ENCODE assay signal across 28 cellular contexts in genomic region chr2:189155795-189156194, GRCh38.
"Had no signal": no experiment of that assay in that cellular context is flagged by ENCODE, and none has a peak within 500 bp of the region (broad histone marks: within the 10 kb centered on the region; RNA-seq: fewer than 3 reads in every experiment).

No MANE protein-coding gene starts in this region.

- H3K9me3 Mint-ChIP-seq: activated B cell treated with CpG ODN at 0.5 μM for 24 hours; activated CD8-positive, alpha-beta T cell treated with anti-CD3 and anti-CD28 coated beads for 36 hours; activated T-cell treated with anti-CD3 and anti-CD28 coated beads, Interleukin-2, amount 50 U/mL, for 4 hours; activated T-helper 17 cell treated with anti-CD3 and anti-CD28 coated beads, Interleukin-2, amount 50 U/mL, for 72 hours; central memory CD8-positive, alpha-beta T cell; T-helper 2 cell treated with Interferon-gamma antibody and Interleukin-4, amounts not matched to agents 5 μg/mL and 100 μg/mL, for 36 hours had no signal

- H3K4me3 Mint-ChIP-seq: activated B cell treated with CpG ODN at 0.5 μM for 24 hours; activated CD8-positive, alpha-beta T cell treated with anti-CD3 and anti-CD28 coated beads for 36 hours; activated naive CD8-positive, alpha-beta T cell; activated T-cell treated with anti-CD3 and anti-CD28 coated beads, Interleukin-2, amount 50 U/mL, for 4 hours; activated T-helper 17 cell treated with anti-CD3 and anti-CD28 coated beads, Interleukin-2, amount 50 U/mL, for 72 hours; central memory CD8-positive, alpha-beta T cell; T-helper 17 cell; T-helper 2 cell treated with Interferon-gamma antibody and Interleukin-4, amounts not matched to agents 5 μg/mL and 100 μg/mL, for 36 hours had no signal

- H3K4me1 Mint-ChIP-seq: activated B cell treated with CpG ODN at 0.5 μM for 24 hours; activated T-helper 17 cell treated with anti-CD3 and anti-CD28 coated beads, Interleukin-2, amount 50 U/mL, for 72 hours; central memory CD8-positive, alpha-beta T cell; T-helper 17 cell had no signal

- ATAC-seq: activated CD4-positive, CD25-positive, alpha-beta regulatory T cell treated with anti-CD3 and anti-CD28 coated beads, Interleukin-2, amount 50 U/mL, for 24 hours; activated CD8-positive, alpha-beta T cell treated with anti-CD3 and anti-CD28 coated beads for 36 hours; activated T-cell treated with anti-CD3 and anti-CD28 coated beads, Interleukin-2, amount 50 U/mL, for 4 hours; activated T-helper 17 cell treated with anti-CD3 and anti-CD28 coated beads, Interleukin-2, amount 50 U/mL, for 72 hours; foreskin keratinocyte; gastrocnemius medialis; heart left ventricle; T-helper 17 cell had no signal

- H3K27ac Mint-ChIP-seq: activated B cell treated with CpG ODN at 0.5 μM for 24 hours; activated CD8-positive, alpha-beta T cell treated with anti-CD3 and anti-CD28 coated beads for 36 hours; activated naive CD8-positive, alpha-beta T cell; activated T-helper 17 cell treated with anti-CD3 and anti-CD28 coated beads, Interleukin-2, amount 50 U/mL, for 72 hours; T-helper 17 cell; T-helper 2 cell treated with Interferon-gamma antibody and Interleukin-4, amounts not matched to agents 5 μg/mL and 100 μg/mL, for 36 hours had no signal

- H3K27me3 Mint-ChIP-seq: activated B cell treated with CpG ODN at 0.5 μM for 24 hours; activated CD8-positive, alpha-beta T cell treated with anti-CD3 and anti-CD28 coated beads for 36 hours; activated naive CD8-positive, alpha-beta T cell; activated T-helper 17 cell treated with anti-CD3 and anti-CD28 coated beads, Interleukin-2, amount 50 U/mL, for 72 hours; central memory CD8-positive, alpha-beta T cell; T-helper 17 cell had no signal

- DNase-seq: activated B cell treated with CpG ODN at 0.5 μM for 24 hours; activated CD4-positive, alpha-beta T cell treated with anti-CD3 and anti-CD28 coated beads for 48 hours; activated CD4-positive, alpha-beta T cell treated with anti-CD3 and anti-CD28 coated beads, Interleukin-2, amount 50 U/mL, for 1 hour; activated CD4-positive, alpha-beta T cell treated with anti-CD3 and anti-CD28 coated beads, Interleukin-2, amount 50 U/mL, for 48 hours; activated CD8-positive, alpha-beta memory T cell treated with anti-CD3 and anti-CD28 coated beads for 24 hours; activated CD8-positive, alpha-beta T cell treated with anti-CD3 and anti-CD28 coated beads for 36 hours; activated effector memory CD4-positive, alpha-beta T cell treated with Interleukin-2 at 50 U/mL for 16 hours; activated gamma-delta T cell treated with Interleukin-2 at 50 U/mL for 16 hours; activated naive CD4-positive, alpha-beta T cell treated with anti-CD3 and anti-CD28 coated beads, Interleukin-2, amount 50 U/mL, for 16 hours; activated naive CD4-positive, alpha-beta T cell treated with Interleukin-2 at 50 U/mL for 16 hours; activated T-cell treated with anti-CD3 and anti-CD28 coated beads, Interleukin-2, amount 50 U/mL, for 4 hours; amniotic stem cell; anterior cingulate cortex; brain microvascular endothelial cell; cortex of kidney; effector CD8-positive, alpha-beta T cell; foreskin keratinocyte; gastrocnemius medialis; glutamatergic neuron; heart left ventricle; T-helper 17 cell; T1000; WERI-Rb-1 had no signal

- H3K36me3 Mint-ChIP-seq: activated naive CD8-positive, alpha-beta T cell had no signal

- H3K4me3 ChIP-seq: gastrocnemius medialis, heart left ventricle had no signal
